8 cellular contexts compared by ENCODE assay signal in the genomic region with DNA sequence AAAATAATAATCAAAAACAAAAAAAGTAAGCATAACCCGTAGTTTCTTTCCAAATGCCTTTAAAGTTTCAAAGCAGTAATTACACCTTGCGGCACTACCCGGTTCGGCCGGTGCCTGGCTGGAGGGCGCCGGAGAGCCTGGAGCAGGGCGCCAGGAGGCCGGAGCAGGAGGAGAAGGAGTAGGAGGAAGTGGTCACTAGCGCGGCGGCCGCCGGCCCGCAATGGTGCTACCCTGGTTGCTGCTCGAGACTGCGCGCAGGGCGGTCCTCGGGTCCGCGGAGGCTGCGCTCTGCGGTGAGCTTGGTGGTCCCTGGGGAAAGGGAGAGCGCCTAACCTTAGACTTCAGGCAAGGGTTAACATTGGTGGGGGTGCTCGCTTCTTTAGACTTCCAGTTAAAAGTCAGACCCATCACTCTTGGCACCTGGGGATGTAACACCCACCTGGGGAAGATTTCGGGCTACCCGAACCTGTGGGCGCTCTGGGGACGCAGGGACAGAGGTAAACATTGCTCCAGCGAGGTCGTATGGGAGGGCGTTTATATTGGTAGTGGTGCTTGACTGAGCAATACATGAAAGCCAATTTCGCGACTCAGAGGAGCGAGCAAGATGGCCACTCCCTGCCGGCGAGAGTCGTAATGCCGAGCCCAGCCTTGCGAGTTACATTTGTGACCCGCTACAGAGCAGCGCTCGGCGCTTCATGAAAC. TPM values are rescaled to one million over a fixed set of nuclear protein-coding genes. Genes with fewer than 3 reads are reported as not detected.
DNase-seq lines count a peak whose midpoint lies in the region; ATAC-seq, FAIRE-seq and TF ChIP-seq lines count a peak whose summit lies in the region.

No MANE protein-coding gene starts in this region.

- POLR2A ChIA-PET in H1 (lab: Charles Lee; ENCODE audit: partially characterized antibody) = interaction anchor here (0.6 to 4.2 kb wide), 17 partner anchors 7 to 133 kb away, joined by 3 to 60 read pairs (median 5); a partner anchor contains a TSS

- peak overlapping the region; percentile 99 for H3K18ac ChIP-seq in H1 (ENCODE audit: extremely low read depth, low read length)

- H3K27me3 ChIP-seq in NT2/D1 (ENCODE audit: insufficient read depth, insufficient read length) = no peaks in the 10 kb centered on the region
- H3K27me3 ChIP-seq in H1 (replicated peaks in 1 of 4; ENCODE audit: control insufficient read depth in 3 of 4, extremely low read depth in 1 of 4, insufficient read depth in 3 of 4, low read length in 3 of 4) = no peaks in the 10 kb centered on the region

- peak overlapping the region; percentile 47 for H2AFZ ChIP-seq in H1 (ENCODE audit: low read length)

- 2% methylated on average over 45 of the region's 45 CpGs; no CpG with 5 or more reads in 1 of the 2 experiments for WGBS in H1 (ENCODE audit: extremely low coverage in 1 of 2, insufficient coverage in 1 of 2, insufficient read length in 1 of 2, insufficient replicate concordance in 2 of 2, low coverage in 1 of 2, low lambda C conversion rate in 2 of 2, missing lambda C conversion rate in 1 of 2), 2 experiments

- DNase-seq in DMS 273 treated with DMSO at 0.1 percent for 48 hours (lab: John Stamatoyannopoulos, UW) (peak; percentile 71), HUDEP-2 (lab: John Stamatoyannopoulos, UW; ENCODE audit: unreplicated experiment in 76 of 76) (peak in 74 of 76 experiments; percentile 30 to 98 (median 76)), NT2/D1 (ENCODE audit: low read depth, low spot score) (peak; percentile 46), H1 (ENCODE audit: low read depth in 1 of 2, low spot score in 2 of 2) (peak in 1 of 2 experiments; percentile 88), mesenteric fat pad (ENCODE audit: low spot score) (peak; percentile 93)
- peak; percentile 30 for DNase-seq in activated CD8-positive, alpha-beta memory T cell treated with anti-CD3 and anti-CD28 coated beads, Interleukin-2, amount 50 U/mL, for 1 hour (ENCODE audit: extremely low read depth)
- peak; percentile 54 to 67 for DNase-seq in stimulated activated CD8-positive, alpha-beta memory T cell treated with anti-CD3 and anti-CD28 coated beads, Interleukin-15, amount 100 ng/mL, for 48 hours (ENCODE audit: low read depth in 2 of 2)

- H3K23me2 ChIP-seq in H1 (ENCODE audit: low read depth, low read length) = no peaks in the 10 kb centered on the region; the same call in 1 of the 2 replicates

- no peak overlapping the region for H2BK20ac ChIP-seq in H1 (ENCODE audit: low read length)

- peak overlapping the region; percentile 95 for H3K27ac ChIP-seq in H1 (ENCODE audit: low read depth, low read length)

- H3K4ac ChIP-seq in H1 (replicated peaks; ENCODE audit: insufficient read length, low read depth, low read length) = peak overlapping the region; percentile 94

- H3K79me2 ChIP-seq in H1 (ENCODE audit: control insufficient read depth in 1 of 2, insufficient read depth in 2 of 2, low read length in 2 of 2) = peaks cover 0 to 26% of the 10 kb centered on the region in 2 experiments; a peak in 1 of 4 replicates

- peak overlapping the region; percentile 12 for H2BK120ac ChIP-seq in H1 (replicated peaks; ENCODE audit: low read depth, low read length)

- no peaks in the 10 kb centered on the region for H4K20me1 ChIP-seq in H1 (replicated peaks in 1 of 2; ENCODE audit: control insufficient read depth in 1 of 2, insufficient read depth in 2 of 2, low read length in 2 of 2)

- H3K4me3 ChIP-seq in NT2/D1 (ENCODE audit: insufficient read length, low read depth) = peak overlapping the region; percentile 99
- peak overlapping the region; percentile 73 to 99 (median 94) for H3K4me3 ChIP-seq in H1 (ENCODE audit: extremely low read depth in 1 of 4, insufficient read depth in 2 of 4, low read depth in 3 of 4, low read length in 4 of 4)

- peak; percentile 74 to 79 (median 78) for TF ChIP-seq CTCF in H1 (IDR thresholded peaks at IDR 0.05; ENCODE audit: control extremely low read depth in 1 of 3, insufficient read depth in 1 of 3, low read depth in 1 of 3, low read length in 3 of 3)

- no peaks in the 10 kb centered on the region for H3K79me1 ChIP-seq in H1 (ENCODE audit: low read depth, low read length)

- H2BK5ac ChIP-seq in H1 (ENCODE audit: low read depth, low read length) = peak overlapping the region; percentile 96

- H3K36me3 ChIP-seq in NT2/D1 (ENCODE audit: insufficient read depth, insufficient read length, low read length) = peaks cover 13% of the 10 kb centered on the region
- peaks cover 0 to 8% (median 0%) of the 10 kb centered on the region in 4 experiments; a peak in 1 of 8 replicates for H3K36me3 ChIP-seq in H1 (ENCODE audit: control insufficient read depth in 2 of 4, insufficient read depth in 4 of 4, low read length in 3 of 4)

- H3K4me1 ChIP-seq in NT2/D1 (ENCODE audit: insufficient read depth, insufficient read length) (no peaks in the 10 kb centered on the region), H1 (replicated peaks in 1 of 4; ENCODE audit: control insufficient read depth in 3 of 4, insufficient read depth in 4 of 4, low read length in 3 of 4) (peaks cover 0 to 4% (median 2%) of the 10 kb centered on the region in 4 experiments; a peak in 1 of 7 replicates)

- no peak overlapping the region for H3K14ac ChIP-seq in H1 (ENCODE audit: insufficient read length)

- H4K5ac ChIP-seq in H1 (ENCODE audit: insufficient read length, low read depth, low read length) = peak overlapping the region; percentile 96

- peak overlapping the region; percentile 97 for H4K91ac ChIP-seq in H1 (replicated peaks; ENCODE audit: insufficient read length, low read length)

- peak overlapping the region; percentile 94 for H3K9ac ChIP-seq in NT2/D1 (ENCODE audit: insufficient read length, low read depth)
- H3K9ac ChIP-seq in H1 (replicated peaks in 1 of 4; ENCODE audit: extremely low read depth in 1 of 4, low read depth in 3 of 4, low read length in 3 of 4) = peak overlapping the region; percentile 91 to 96 (median 95)

- peak overlapping the region; percentile 75 for H3K56ac ChIP-seq in H1 (replicated peaks; ENCODE audit: insufficient read length, low read depth, low read length)

- H3K23ac ChIP-seq in H1 (ENCODE audit: insufficient read length) = no peak overlapping the region

- TF ChIP-seq EP300 in H1 (IDR thresholded peaks at IDR 0.05; ENCODE audit: borderline replicate concordance in 1 of 2, low read depth in 2 of 2, low read length in 2 of 2) = no peak

- H2BK15ac ChIP-seq in H1 (ENCODE audit: low read length) = 0 out of 2 replicates have a peak overlapping the region, but pooled peaks have one; percentile 33

- H2AK5ac ChIP-seq in H1 (ENCODE audit: low read depth, low read length) = no peak overlapping the region; the same call in 1 of the 2 replicates

- FAIRE-seq in H1 (lab: Jason Lieb, UNC) = no peak

- peak; percentile 46 to 60 for TF ChIP-seq RAD21 in H1 (IDR thresholded peaks at IDR 0.05 in 1 of 2, conservative IDR thresholded peaks at IDR 0.05 in 1 of 2; ENCODE audit: low read depth in 2 of 2, low read length in 2 of 2)

- no peaks in the 10 kb centered on the region for H3K9me3 ChIP-seq in NT2/D1 (ENCODE audit: insufficient read depth, low read length)
- no peaks in the 10 kb centered on the region for H3K9me3 ChIP-seq in H1 (ENCODE audit: insufficient read depth in 2 of 2, low read depth in 1 of 2, low read length in 1 of 2)

- CTCF ChIA-PET in H1 (lab: Charles Lee; ENCODE audit: partially characterized antibody) = interaction anchor here (0.8 to 3.6 kb wide), 14 partner anchors 8 to 225 kb away, joined by 3 to 30 read pairs (median 4); a partner anchor contains a TSS

- peak; percentile 98 to 99 for TF ChIP-seq POLR2A in H1 (IDR thresholded peaks at IDR 0.05; ENCODE audit: control extremely low read depth in 1 of 2, low read depth in 2 of 2, low read length in 2 of 2)

- peak overlapping the region; percentile 50 to 78 for H3K4me2 ChIP-seq in H1 (ENCODE audit: insufficient read depth in 1 of 2, low read depth in 2 of 2, low read length in 2 of 2)

- peak overlapping the region; percentile 35; the same call in 1 of the 2 replicates for H2BK12ac ChIP-seq in H1 (ENCODE audit: low read depth, low read length)

- H4K8ac ChIP-seq in H1 (ENCODE audit: extremely low read depth, insufficient read depth, low read length) = peak overlapping the region; percentile 96

- ATAC-seq in GM21390 (IDR thresholded peaks at IDR 0.05; ENCODE audit: unreplicated experiment) = peak; percentile 96

TF ChIP-seq in H1, 55 proteins besides CTCF, POLR2A, EP300 and RAD21 (continues in another document):
- TF ChIP-seq RXRA (IDR thresholded peaks at IDR 0.05; ENCODE audit: insufficient read depth, low read depth, low read length) (no peak), SAP30 (IDR thresholded peaks at IDR 0.05; ENCODE audit: insufficient read depth, insufficient replicate concordance, low read length) (no peak), SP4 (IDR thresholded peaks at IDR 0.05; ENCODE audit: low read length) (no peak), SP1 (IDR thresholded peaks at IDR 0.05; ENCODE audit: low read depth, low read length) (no peak), RBBP5 (IDR thresholded peaks at IDR 0.05; ENCODE audit: borderline replicate concordance, low read depth, low read length) (peak; percentile 70; the same call in 1 of the 2 replicates), POLR2AphosphoS5 (IDR thresholded peaks at IDR 0.05; ENCODE audit: low read depth, low read length) (peak; percentile 99), CBX8 (IDR thresholded peaks at IDR 0.05; ENCODE audit: borderline replicate concordance, low read depth, low read length) (no peak), YY1 (IDR thresholded peaks at IDR 0.05; ENCODE audit: low read depth, low read length) (peak; percentile 91)

RNA-seq across cellular contexts. Expression of a gene that starts 5.8 kb away (rescaled TPM):
- 24.3 and 25.5 TPM in 2 replicates for total RNA-seq in H1 (2021; fragmentation: NEBNext Ultra II Directional; extraction: Animal tissue kit (Norgen Biotek cat#: 25700))
- 4.2 and 5.8 TPM in 2 replicates for polyA plus RNA-seq in H1 (2011; rRNA removed)
- 7.6 TPM for polyA plus RNA-seq in H1 (2011; cell fraction: cytosol; rRNA removed)
- polyA plus RNA-seq in H1 (2011; cell fraction: nucleus; rRNA removed) = 15.1 TPM
- polyA plus RNA-seq in H1 (2012, experiment 1 of 2) = 10.3 to 30.2 TPM (median 11.8 TPM) in 4 replicates
- polyA plus RNA-seq in H1 (2012, experiment 2 of 2) = 0.68 TPM
- polyA plus RNA-seq in H1 (2013, experiment 1 of 2) = 17.9 TPM
- 17.5 TPM for polyA plus RNA-seq in H1 (2013, experiment 2 of 2)
- polyA minus RNA-seq in H1 (2011; rRNA and poly(A)+ RNA removed) = 22.4 and 40.8 TPM in 2 replicates
- 20.6 TPM for polyA minus RNA-seq in H1 (2011; cell fraction: cytosol; rRNA and poly(A)+ RNA removed)
- polyA minus RNA-seq in H1 (2011; cell fraction: nucleus; rRNA and poly(A)+ RNA removed) = 58.4 TPM
- total RNA-seq in mesenteric fat pad = 12.7 TPM

RNA-seq across cellular contexts. Expression of a gene that starts 47.5 kb away (rescaled TPM):
- 94.5 and 107 TPM in 2 replicates for total RNA-seq in H1 (2021; fragmentation: NEBNext Ultra II Directional; extraction: Animal tissue kit (Norgen Biotek cat#: 25700))
- 20.1 and 45.4 TPM in 2 replicates for polyA plus RNA-seq in H1 (2011; rRNA removed)
- 53.2 TPM for polyA plus RNA-seq in H1 (2011; cell fraction: cytosol; rRNA removed)
- polyA plus RNA-seq in H1 (2011; cell fraction: nucleus; rRNA removed) = 18.5 TPM
- 45.0 to 56.3 TPM (median 50.3 TPM) in 4 replicates for polyA plus RNA-seq in H1 (2012, experiment 1 of 2)
- polyA plus RNA-seq in H1 (2012, experiment 2 of 2) = 10.3 TPM
- polyA plus RNA-seq in H1 (2013, experiment 1 of 2) = 59.4 TPM
- polyA plus RNA-seq in H1 (2013, experiment 2 of 2) = 57.2 TPM
- 100.0 and 164 TPM in 2 replicates for polyA minus RNA-seq in H1 (2011; rRNA and poly(A)+ RNA removed)
- polyA minus RNA-seq in H1 (2011; cell fraction: cytosol; rRNA and poly(A)+ RNA removed) = 66.6 TPM
- polyA minus RNA-seq in H1 (2011; cell fraction: nucleus; rRNA and poly(A)+ RNA removed) = 52.5 TPM
- total RNA-seq in mesenteric fat pad = 45.3 TPM
